ENCODE assay signal across 8 cellular contexts in the genomic region with DNA sequence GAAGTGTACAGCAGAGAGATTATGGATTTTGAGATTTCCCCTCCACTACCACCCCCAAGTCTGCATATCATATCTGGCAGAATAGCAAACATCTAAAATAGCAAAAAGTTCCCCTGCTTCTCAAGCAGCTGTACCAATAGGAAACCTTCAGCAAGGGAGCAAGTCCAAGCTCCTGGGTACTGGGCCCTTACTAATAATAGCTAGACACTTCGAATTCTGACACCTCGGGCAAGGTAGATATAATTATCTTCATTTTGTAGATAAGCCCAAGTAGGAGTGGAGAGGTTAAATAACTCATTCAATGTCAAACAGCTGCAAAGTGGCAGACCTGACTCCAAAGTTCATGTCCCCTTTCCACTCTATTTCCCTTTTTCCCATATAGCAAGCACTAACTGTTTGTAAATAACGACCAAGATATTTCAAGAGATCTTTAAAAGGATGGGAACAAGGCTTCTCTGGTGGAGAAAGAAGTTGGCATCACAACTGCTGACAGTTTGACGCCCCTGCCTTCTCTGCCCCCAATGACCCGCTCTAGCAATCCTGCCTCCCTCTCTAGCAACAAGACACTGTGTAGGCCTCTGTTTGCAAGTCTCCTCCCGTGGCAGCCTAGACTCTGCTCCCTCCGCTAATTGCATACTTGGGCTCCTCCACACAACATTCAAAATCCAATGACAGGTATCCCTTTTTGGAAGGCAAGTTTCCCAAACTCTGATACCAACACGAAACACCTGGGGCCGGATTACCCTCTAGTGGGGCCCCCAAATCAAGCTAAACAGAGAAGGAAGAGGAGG. TPM values are rescaled to one million over a fixed set of nuclear protein-coding genes. Genes with fewer than 3 reads are reported as not detected.
DNase-seq lines count a peak whose midpoint lies in the region; ATAC-seq and TF ChIP-seq lines count a peak whose summit lies in the region.

No MANE protein-coding gene starts in this region.

- peak overlapping the region; percentile 99 for H3K27ac Mint-ChIP-seq in activated naive CD4-positive, alpha-beta T cell treated with anti-CD3 and anti-CD28 coated beads, Interleukin-2, amount 10 ng/mL, durations not matched to agents 7 days and 5 days

- H3K27ac ChIP-seq in Karpas-422 (ENCODE audit: low read length): peak overlapping the region; percentile 81
- H3K27ac ChIP-seq in angular gyrus (ENCODE audit: low read depth, low read length): peak overlapping the region; percentile 96
- no peak overlapping the region for H3K27ac ChIP-seq in iPS-20b (ENCODE audit: low read length)
- H3K27ac ChIP-seq in stomach: peak overlapping the region; percentile 74 to 98 (median 92)

- H3K4me3 ChIP-seq in Karpas-422 (ENCODE audit: low read length) (peak overlapping the region; percentile 91), iPS-20b (ENCODE audit: low read length) (peak overlapping the region; percentile 91), stomach (peak overlapping the region; percentile 84 to 98 (median 92))

- peaks cover 10% of the 10 kb centered on the region for H3K9me3 Mint-ChIP-seq in activated naive CD4-positive, alpha-beta T cell treated with anti-CD3 and anti-CD28 coated beads, Interleukin-2, amount 10 ng/mL, durations not matched to agents 7 days and 5 days

- peaks cover 49% of the 10 kb centered on the region for H3K4me1 Mint-ChIP-seq in activated naive CD4-positive, alpha-beta T cell treated with anti-CD3 and anti-CD28 coated beads, Interleukin-2, amount 10 ng/mL, durations not matched to agents 7 days and 5 days

- H3K27me3 ChIP-seq in Karpas-422 (ENCODE audit: low read length) (no peaks in the 10 kb centered on the region), iPS-20b (ENCODE audit: insufficient read depth, low read length) (no peaks in the 10 kb centered on the region), stomach (no peaks in the 10 kb centered on the region)

- peaks cover 6% of the 10 kb centered on the region; the same call in 1 of the 2 replicates for H3K9me3 ChIP-seq in Karpas-422 (ENCODE audit: low read length)
- peaks cover 11% of the 10 kb centered on the region for H3K9me3 ChIP-seq in iPS-20b (ENCODE audit: insufficient read depth, low read depth, low read length)
- peaks cover 0 to 4% (median 0%) of the 10 kb centered on the region in 4 donors for H3K9me3 ChIP-seq in stomach

- H3K4me1 ChIP-seq in Karpas-422 (ENCODE audit: low read length) (peaks cover 58% of the 10 kb centered on the region), iPS-20b (ENCODE audit: insufficient read depth, low read length) (0 out of 2 replicates have a peak, but pooled peaks cover 5% of the 10 kb centered on the region), stomach (peaks cover 7 to 43% (median 28%) of the 10 kb centered on the region in 4 donors)

- ATAC-seq in GM21786 (IDR thresholded peaks at IDR 0.05; ENCODE audit: unreplicated experiment) (no peak), HG02884 (IDR thresholded peaks at IDR 0.05; ENCODE audit: unreplicated experiment) (no peak)

- H3K36me3 ChIP-seq in Karpas-422 (ENCODE audit: insufficient read depth, low read length) (peaks cover 23% of the 10 kb centered on the region), iPS-20b (ENCODE audit: insufficient read depth, low read depth, low read length) (peaks cover 14% of the 10 kb centered on the region; the same call in 1 of the 2 replicates), stomach (peaks cover 0 to 4% (median 3%) of the 10 kb centered on the region in 4 donors)

- H3K4me2 ChIP-seq in Karpas-422 (ENCODE audit: low read depth, low read length, poor library complexity, severe bottlenecking): peak overlapping the region; percentile 88

- no peak for TF ChIP-seq POLR2A in stomach (IDR thresholded peaks at IDR 0.05)

- DNase-seq in activated naive CD4-positive, alpha-beta T cell treated with anti-CD3 and anti-CD28 coated beads, Interleukin-2, amount 10 ng/mL, durations not matched to agents 7 days and 5 days: peak; percentile 36
- no peak for DNase-seq in activated naive CD4-positive, alpha-beta T cell treated with Interleukin-2 at 50 U/mL for 16 hours
- DNase-seq in Karpas-422: peak; percentile 70
- DNase-seq in stomach: no peak

- peak overlapping the region; percentile 10; the same call in 1 of the 2 replicates for H2AFZ ChIP-seq in Karpas-422 (ENCODE audit: low read length)

- H3K79me2 ChIP-seq in Karpas-422 (ENCODE audit: low read length): peaks cover 61% of the 10 kb centered on the region

- 15 to 20% (median 16%) methylated on average over 9 of the region's 9 CpGs for WGBS in stomach, 5 donors

- no peaks in the 10 kb centered on the region for H3K9me2 ChIP-seq in Karpas-422 (replicated peaks; ENCODE audit: insufficient read depth, low read length)

- H3K9ac ChIP-seq in Karpas-422 (ENCODE audit: low read length) (peak overlapping the region; percentile 97), iPS-20b (ENCODE audit: low read depth, low read length) (peak overlapping the region; percentile 92)

- TF ChIP-seq CTCF in stomach (IDR thresholded peaks at IDR 0.05): no peak

- H3K4me3 Mint-ChIP-seq in activated naive CD4-positive, alpha-beta T cell treated with anti-CD3 and anti-CD28 coated beads, Interleukin-2, amount 10 ng/mL, durations not matched to agents 7 days and 5 days: peak overlapping the region; percentile 98

- H3K27me3 Mint-ChIP-seq in activated naive CD4-positive, alpha-beta T cell treated with anti-CD3 and anti-CD28 coated beads, Interleukin-2, amount 10 ng/mL, durations not matched to agents 7 days and 5 days: peaks cover 9% of the 10 kb centered on the region

- intact Hi-C loops in stomach (cut with DNase I; ENCODE audit: low total_unique reads): no loop called here

- CTCF ChIA-PET in activated naive CD4-positive, alpha-beta T cell treated with anti-CD3 and anti-CD28 coated beads, Interleukin-2, amount 10 ng/mL, durations not matched to agents 7 days and 5 days (lab: Charles Lee): interaction anchor here (1.0 to 1.9 kb wide), 3 partner anchors 17 to 22 kb away, joined by 4 to 7 read pairs (median 5); a partner anchor contains a TSS

- TF ChIP-seq EP300 in stomach (IDR thresholded peaks at IDR 0.05): no peak

- peaks cover 27% of the 10 kb centered on the region for H3K36me3 Mint-ChIP-seq in activated naive CD4-positive, alpha-beta T cell treated with anti-CD3 and anti-CD28 coated beads, Interleukin-2, amount 10 ng/mL, durations not matched to agents 7 days and 5 days

- peaks cover 19% of the 10 kb centered on the region for H4K20me1 ChIP-seq in Karpas-422 (ENCODE audit: insufficient read depth, low read depth, low read length)

RNA-seq across cellular contexts. Expression of a gene that starts 18.7 kb away (rescaled TPM):
- 140 and 144 TPM in 2 replicates for total RNA-seq in Karpas-422 (2014; rRNA removed; shearing (Covaris generic); ENCODE audit: low replicate concordance)
- total RNA-seq in stomach: 100 to 1,000 TPM in 3 of 5 donors, 10 to 100 TPM in 2; 35.6 to 173 (median 110) TPM
- 10 to 100 TPM; 23.6 to 31.3 (median 26.8) TPM for polyA plus RNA-seq in stomach

RNA-seq across cellular contexts. Expression of a gene that starts 59.1 kb away (rescaled TPM):
- 0.29 and 0.48 TPM in 2 replicates for total RNA-seq in Karpas-422 (2014; rRNA removed; shearing (Covaris generic); ENCODE audit: low replicate concordance)
- under 1 TPM in 2 of 5 donors, not detected in 3; under 0.01 to 0.37 TPM for total RNA-seq in stomach
- under 1 TPM in 2 of 3 donors, not detected in 1; 0.12 to 0.38 TPM for polyA plus RNA-seq in stomach

Comparison
In these comparisons a context has a peak if more than half of its experiments do, and no peak if none do; other contexts are left out.
1. DNase-seq: peak in activated naive CD4-positive, alpha-beta T cell treated with anti-CD3 and anti-CD28 coated beads, Interleukin-2, amount 10 ng/mL, durations not matched to agents 7 days and 5 days (single experiment) and Karpas-422 (single experiment); none in activated naive CD4-positive, alpha-beta T cell treated with Interleukin-2 at 50 U/mL for 16 hours (single experiment) and stomach (single experiment).
2. Peak in every context shown above with its lines, with median percentiles within 50 percentile points of each other: H3K4me3 ChIP-seq.